ENCODE assay signal across 1 cellular context in genomic region chr4:128385683-128386304, GRCh38.
TF ChIP-seq lines count a peak whose summit lies in the region.

No MANE protein-coding gene starts in this region.

TF ChIP-seq in HEK293, 187 proteins besides CTCF, POLR2A, EP300 and RAD21 (continued from another document):
- TF ChIP-seq ZNF148 (tag by site-specific recombination; IDR thresholded peaks at IDR 0.05; ENCODE audit: borderline replicate concordance) (no peak), ZBTB6 (tag by site-specific recombination; IDR thresholded peaks at IDR 0.05) (no peak), ZNF629 (tag by site-specific recombination; IDR thresholded peaks at IDR 0.05) (peak; percentile 67; the same call in 1 of the 2 replicates), PATZ1 (tag by site-specific recombination; IDR thresholded peaks at IDR 0.05) (no peak), ZNF169 (tag by site-specific recombination; IDR thresholded peaks at IDR 0.05) (no peak), ZFP69B (tag by site-specific recombination; IDR thresholded peaks at IDR 0.05) (0 out of 2 replicates have a peak, but pooled peaks have one; percentile 5), ZNF76 (tag by site-specific recombination; IDR thresholded peaks at IDR 0.05; ENCODE audit: borderline replicate concordance, low read depth) (no peak), KLF9 (tag by site-specific recombination; IDR thresholded peaks at IDR 0.05; ENCODE audit: low read depth) (no peak), ZSCAN30 (tag by site-specific recombination; IDR thresholded peaks at IDR 0.05) (peak; percentile 58), ZNF654 (tag by site-specific recombination; IDR thresholded peaks at IDR 0.05; ENCODE audit: low read depth) (peak; percentile 36), ZNF2 (tag by site-specific recombination; IDR thresholded peaks at IDR 0.05) (peak; percentile 25; the same call in 1 of the 2 replicates), ZEB2 (tag by site-specific recombination; IDR thresholded peaks at IDR 0.05) (peak; percentile 89), ZNF580 (tag by site-specific recombination; IDR thresholded peaks at IDR 0.05) (peak; percentile 66; the same call in 1 of the 2 replicates), SP7 (tag by site-specific recombination; IDR thresholded peaks at IDR 0.05) (peak; percentile 87), FEZF1 (tag by site-specific recombination; IDR thresholded peaks at IDR 0.05) (peak; percentile 81), KLF17 (tag by site-specific recombination; IDR thresholded peaks at IDR 0.05) (0 out of 2 replicates have a peak, but pooled peaks have one; percentile 25), WT1 (tag by site-specific recombination; IDR thresholded peaks at IDR 0.05) (peak; percentile 89), ZNF768 (tag by site-specific recombination; IDR thresholded peaks at IDR 0.05) (no peak), ZNF18 (tag by site-specific recombination; IDR thresholded peaks at IDR 0.05) (no peak), ZNF639 (tag by site-specific recombination; IDR thresholded peaks at IDR 0.05) (peak; percentile 42; the same call in 1 of the 2 replicates), ZNF843 (tag by site-specific recombination; IDR thresholded peaks at IDR 0.05) (peak; percentile 64)
TF ChIP-seq in HEK293: peak in this region for 22.
